ENCODE assay signal across 18 cellular contexts in genomic region chr10:71646051-71646450, GRCh38.
"Had no signal": no experiment of that assay in that cellular context is flagged by ENCODE, and none has a peak within 500 bp of the region (broad histone marks: within the 10 kb centered on the region; RNA-seq: fewer than 3 reads in every experiment).

No MANE protein-coding gene starts in this region.

- H3K27me3 ChIP-seq: MG63 had no signal

- H3K9me3 Mint-ChIP-seq: T-cell had no signal

- DNase-seq: Karpas-422, KG1, MG63, NCI-H1092, NCI-H1105 treated with DMSO at 0.1 percent for 48 hours, NCI-H1417 treated with DMSO at 0.1 percent for 48 hours, NCI-H146, NCI-H1694 treated with DMSO at 0.1 percent for 48 hours, NCI-H1930, NCI-H2081, NCI-H2107, NCI-H2227 treated with DMSO at 0.1 percent for 48 hours, NCI-H524, NCI-H69, NCI-H774, SHP77, T-cell had no signal

- ATAC-seq: T-cell had no signal

- H3K4me3 Mint-ChIP-seq: T-cell had no signal

- H3K4me3 ChIP-seq: MG63 had no signal

- H3K36me3 Mint-ChIP-seq: T-cell had no signal

- H3K27ac ChIP-seq: RWPE1 had no signal

- H3K36me3 ChIP-seq: MG63 had no signal

- H3K27ac Mint-ChIP-seq: T-cell had no signal

- H3K9me3 ChIP-seq: MG63 had no signal
